In genomic region chr17:78144146-78144719, GRCh38 we compare ENCODE assay signal across 9 cellular contexts. TPM values are rescaled to one million over a fixed set of nuclear protein-coding genes. Genes with fewer than 3 reads are reported as not detected.
DNase-seq lines count a peak whose midpoint lies in the region; ATAC-seq and TF ChIP-seq lines count a peak whose summit lies in the region.
"Had no signal": no experiment of that assay in that cellular context is flagged by ENCODE, and none has a peak within 500 bp of the region (broad histone marks: within the 10 kb centered on the region; RNA-seq: fewer than 3 reads in every experiment).

No MANE protein-coding gene starts in this region.

- TF ChIP-seq EP300 in transverse colon (IDR thresholded peaks at IDR 0.05; ENCODE audit: low read depth): no peak

- H3K27ac Mint-ChIP-seq in immature natural killer cell: peak overlapping the region in 2 of 6 donors; percentile 4 to 16
- peak overlapping the region in 1 of 2 donors; percentile 78 for H3K27ac Mint-ChIP-seq in natural killer cell

- H3K27me3 ChIP-seq in body of pancreas (no peaks in the 10 kb centered on the region), left lung (no peaks in the 10 kb centered on the region), transverse colon (no peaks in the 10 kb centered on the region)

- ATAC-seq in body of pancreas: peak; percentile 56
- ATAC-seq in left lung: peak; percentile 32
- no peak for ATAC-seq in natural killer cell

- no peak for TF ChIP-seq POLR2A in body of pancreas (IDR thresholded peaks at IDR 0.05)
- no peak for TF ChIP-seq POLR2A in transverse colon (IDR thresholded peaks at IDR 0.05)

- DNase-seq in Caki2 (ENCODE audit: low read depth) (peak; percentile 74), LoVo (ENCODE audit: low spot score) (peak; percentile 78), body of pancreas (peak; percentile 87 to 93 (median 92)), left lung (peak; percentile 89 to 90), transverse colon (peak; percentile 87), immature natural killer cell (no peak), natural killer cell (no peak), T-helper 9 cell (no peak)

- in situ Hi-C loops in Caki2 (cut with HindIII; ENCODE audit: low pct_unique_long_range_greater_than_20kb, low sequenced_read_pairs) (no loop called here), transverse colon (cut with MboI; ENCODE audit: low pct_ligation_motif_present in 1 of 4, low pct_unique_long_range_greater_than_20kb in 1 of 4, low sequenced_read_pairs in 3 of 4) (no loop called here)

- H3K9me3 ChIP-seq in body of pancreas: no peaks in the 10 kb centered on the region
- no peaks in the 10 kb centered on the region for H3K9me3 ChIP-seq in left lung
- no peaks in the 10 kb centered on the region for H3K9me3 ChIP-seq in transverse colon

- TF ChIP-seq CTCF in body of pancreas (IDR thresholded peaks at IDR 0.05): peak in 1 of 7 experiments; percentile 32
- no peak for TF ChIP-seq CTCF in left lung (IDR thresholded peaks at IDR 0.05)
- TF ChIP-seq CTCF in transverse colon (IDR thresholded peaks at IDR 0.05): no peak
- no peak for TF ChIP-seq CTCF in natural killer cell (IDR thresholded peaks at IDR 0.05)

- H3K9me3 Mint-ChIP-seq in immature natural killer cell (no peaks in the 10 kb centered on the region), natural killer cell (no peaks in the 10 kb centered on the region)

- peaks cover 2 to 6% (median 5%) of the 10 kb centered on the region in 3 donors for H3K27me3 Mint-ChIP-seq in immature natural killer cell (ENCODE audit: low read depth in 3 of 3)
- H3K27me3 Mint-ChIP-seq in natural killer cell (ENCODE audit: low read depth in 2 of 2): peaks cover 0 to 5% of the 10 kb centered on the region in 2 donors

- H3K4me1 Mint-ChIP-seq in immature natural killer cell (peaks cover 36 to 39% of the 10 kb centered on the region in 2 donors), natural killer cell (peaks cover 22 to 40% of the 10 kb centered on the region in 2 donors)

- 15 to 16% methylated on average over 10 of the region's 11 CpGs for WGBS in body of pancreas, 2 donors
- 41% methylated on average over 11 of the region's 11 CpGs; no CpG with 5 or more reads in 1 of the 2 donors for WGBS in transverse colon (ENCODE audit: low coverage in 1 of 2), 2 donors

- H3K36me3 ChIP-seq in body of pancreas (replicated peaks in 1 of 2; ENCODE audit: insufficient read depth in 1 of 2, low read depth in 2 of 2) (no peaks in the 10 kb centered on the region), left lung (peaks cover 0 to 8% of the 10 kb centered on the region in 2 donors), transverse colon (no peaks in the 10 kb centered on the region)

- H3K4me3 Mint-ChIP-seq in immature natural killer cell (no peak overlapping the region), natural killer cell (no peak overlapping the region)

- H3K4me1 ChIP-seq in body of pancreas: peaks cover 82% of the 10 kb centered on the region
- peaks cover 33 to 88% of the 10 kb centered on the region in 2 donors for H3K4me1 ChIP-seq in left lung
- peaks cover 22 to 85% (median 59%) of the 10 kb centered on the region in 4 donors for H3K4me1 ChIP-seq in transverse colon

- H3K27ac ChIP-seq in body of pancreas: peak overlapping the region; percentile 70 to 89 (median 87)
- H3K27ac ChIP-seq in left lung: peak overlapping the region; percentile 71 to 79
- H3K27ac ChIP-seq in transverse colon: peak overlapping the region; percentile 80 to 91 (median 83)

- H3K4me3 ChIP-seq in body of pancreas (no peak overlapping the region), left lung (no peak overlapping the region), transverse colon (no peak overlapping the region)

- H3K36me3 Mint-ChIP-seq in immature natural killer cell (peaks cover 0 to 4% (median 3%) of the 10 kb centered on the region in 3 donors), natural killer cell (no peaks in the 10 kb centered on the region)

- intact Hi-C loops in body of pancreas (cut with DNase I) (no loop called here), left lung (cut with DNase I) (no loop called here), transverse colon (cut with DNase I; ENCODE audit: low total_unique reads) (no loop called here), natural killer cell (cut with micrococcal nuclease) (no loop called here)

RNA-seq across cellular contexts. Expression of gene C17orf99, which starts 2.0 kb away (rescaled TPM):
- total RNA-seq in Caki2 (2014; rRNA removed; shearing (Covaris generic); ENCODE audit: low replicate concordance): not detected in 2 replicates
- not detected for total RNA-seq in body of pancreas
- not detected for total RNA-seq in left lung
- not detected for total RNA-seq in transverse colon
- not detected for polyA plus RNA-seq in immature natural killer cell
- total RNA-seq in natural killer cell: not detected
- polyA plus RNA-seq: neural cell had no signal

RNA-seq across cellular contexts. Expression of gene TMC8, which starts 13.7 kb away (rescaled TPM):
- total RNA-seq in Caki2 (2014; rRNA removed; shearing (Covaris generic); ENCODE audit: low replicate concordance): 0.14 and 0.17 TPM in 2 replicates
- 1 to 10 TPM; 1.6 to 3.3 TPM for total RNA-seq in body of pancreas
- 10 to 100 TPM; 14.7 to 37.3 TPM for total RNA-seq in left lung
- 10 to 100 TPM in 2 of 4 donors, 1 to 10 TPM in 2; 1.2 to 40.8 (median 9.8) TPM for total RNA-seq in transverse colon
- polyA plus RNA-seq in immature natural killer cell: 100 to 1,000 TPM in 1 of 3 donors, 10 to 100 TPM in 2; 55.2 to 170 (median 58.2) TPM
- 100 to 1,000 TPM; 401 to 551 (median 435) TPM for total RNA-seq in natural killer cell

RNA-seq across cellular contexts. Expression of gene TMC6, which starts 15.7 kb away (rescaled TPM):
- total RNA-seq in Caki2 (2014; rRNA removed; shearing (Covaris generic); ENCODE audit: low replicate concordance): 21.2 and 31.4 TPM in 2 replicates
- 10 to 100 TPM; 21.0 to 32.3 TPM for total RNA-seq in body of pancreas
- total RNA-seq in left lung: 100 to 1,000 TPM; 149 to 152 TPM
- 100 to 1,000 TPM in 1 of 4 donors, 10 to 100 TPM in 3; 39.7 to 181 (median 68.0) TPM for total RNA-seq in transverse colon
- polyA plus RNA-seq in immature natural killer cell: 100 to 1,000 TPM; 194 to 262 (median 203) TPM
- 100 to 1,000 TPM; 653 to 825 (median 687) TPM for total RNA-seq in natural killer cell

RNA-seq across cellular contexts. Expression of gene SYNGR2, which starts 24.1 kb away (rescaled TPM):
- 213 and 286 TPM in 2 replicates for total RNA-seq in Caki2 (2014; rRNA removed; shearing (Covaris generic); ENCODE audit: low replicate concordance)
- total RNA-seq in body of pancreas (10 to 100 TPM; 68.6 to 86.4 TPM), left lung (100 to 1,000 TPM; 192 to 227 TPM), transverse colon (100 to 1,000 TPM; 102 to 121 (median 106) TPM), natural killer cell (10 to 100 TPM; 41.2 to 62.1 (median 43.5) TPM)
- polyA plus RNA-seq in immature natural killer cell: 100 to 1,000 TPM; 113 to 230 (median 132) TPM

RNA-seq across cellular contexts. Expression of gene TK1, which starts 42.6 kb away (rescaled TPM):
- 160 and 213 TPM in 2 replicates for total RNA-seq in Caki2 (2014; rRNA removed; shearing (Covaris generic); ENCODE audit: low replicate concordance)
- total RNA-seq in body of pancreas: 1 to 10 TPM in 1 of 2 donors, under 1 TPM in 1; 0.66 to 4.9 TPM
- 10 to 100 TPM; 24.0 to 33.0 TPM for total RNA-seq in left lung
- 10 to 100 TPM in 1 of 4 donors, 1 to 10 TPM in 3; 7.4 to 27.9 (median 9.4) TPM for total RNA-seq in transverse colon
- polyA plus RNA-seq in immature natural killer cell: 10 to 100 TPM; 11.3 to 19.7 (median 13.1) TPM
- total RNA-seq in natural killer cell: 1 to 10 TPM; 2.1 to 5.1 (median 3.9) TPM

Comparison
In these comparisons a context has a peak if more than half of its experiments do, and no peak if none do; other contexts are left out.
1. DNase-seq: peak in Caki2 (single experiment), LoVo (single experiment), body of pancreas (4 of 4), left lung (2 of 2) and transverse colon (single experiment); none in immature natural killer cell (0 of 3), natural killer cell (single experiment) and T-helper 9 cell (single experiment).
2. ATAC-seq: peak in body of pancreas (single experiment) and left lung (single experiment); none in natural killer cell (0 of 3).
3. RNA of gene TMC8, which starts 13.7 kb away (total RNA-seq): 401 to 551 TPM in natural killer cell; 14.7 to 37.3 TPM in left lung, 1.2 to 40.8 TPM in transverse colon, 1.6 to 3.3 TPM in body of pancreas and 0.14 to 0.17 TPM in Caki2; every median in the first group is over 4 times any median in the second.
4. Peak in every context shown above with its lines, with median percentiles within 50 percentile points of each other: H3K27ac ChIP-seq.